17 cellular contexts compared by ENCODE assay signal in the genomic region with DNA sequence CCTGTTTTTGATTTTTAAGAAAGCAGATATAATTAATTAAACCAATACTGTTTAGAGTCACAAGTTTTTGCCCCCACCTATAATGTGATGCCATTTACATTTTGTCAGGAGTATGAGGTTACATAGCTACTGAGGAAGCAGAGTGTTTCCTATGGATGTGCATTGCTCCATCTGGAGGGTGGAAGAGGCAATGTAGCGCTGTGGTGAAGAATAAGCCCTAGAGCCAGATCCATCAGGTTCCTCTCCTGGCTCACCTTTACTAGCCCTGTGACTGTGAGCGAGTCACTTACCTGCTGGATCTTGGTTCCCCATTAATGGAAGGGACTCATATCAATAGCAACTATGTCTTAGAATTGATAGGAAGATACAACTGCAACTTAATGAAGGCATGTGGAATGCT.
A peak's percentile ranks its signal among the peaks of the same experiment; 100 is the strongest.
DNase-seq lines count a peak whose midpoint lies in the region; ATAC-seq, FAIRE-seq and TF ChIP-seq lines count a peak whose summit lies in the region.
"Had no signal": no experiment of that assay in that cellular context is flagged by ENCODE, and none has a peak within 500 bp of the region (broad histone marks: within the 10 kb centered on the region; RNA-seq: fewer than 3 reads in every experiment).

No MANE protein-coding gene starts in this region.

- H3K23ac ChIP-seq in mesendoderm (ENCODE audit: low read length), result no peak overlapping the region

- H3K9me3 ChIP-seq in lower lobe of right lung, result no peaks in the 10 kb centered on the region
- H3K9me3 ChIP-seq: A549, BE2C, Caco-2, HAP-1 had no signal

- H3K9me2 ChIP-seq in GM23338 (ENCODE audit: insufficient read depth), result peaks cover 22% of the 10 kb centered on the region; the same call in 1 of the 2 replicates

- peaks cover 6% of the 10 kb centered on the region; the same call in 2 of the 3 replicates for H3K9me3 Mint-ChIP-seq in GM23338
- H3K9me3 Mint-ChIP-seq: CD8-positive, alpha-beta T cell had no signal

- no peak overlapping the region for H4K5ac ChIP-seq in mesendoderm (ENCODE audit: low read length)

- no peaks in the 10 kb centered on the region for H3F3A ChIP-seq in GM23338 (replicated peaks; ENCODE audit: low read depth)

- H4K8ac ChIP-seq in mesendoderm (ENCODE audit: low read depth, low read length), result no peak overlapping the region

- H3K9ac ChIP-seq in mesendoderm (ENCODE audit: low read length), result no peak overlapping the region

- H3K4me3 ChIP-seq in GM23338, result no peak overlapping the region
- H3K4me3 ChIP-seq in bronchial epithelial cell (ENCODE audit: low read depth, low read length), result no peak overlapping the region
- H3K4me3 ChIP-seq in mesendoderm (ENCODE audit: low read length), result no peak overlapping the region
- H3K4me3 ChIP-seq in lower lobe of right lung, result no peak overlapping the region
- H3K4me3 ChIP-seq: A549, GM12878, HAP-1 had no signal

- H2BK5ac ChIP-seq in mesendoderm (ENCODE audit: low read length), result no peak overlapping the region

- no peaks in the 10 kb centered on the region for H3K36me3 ChIP-seq in GM23338 (ENCODE audit: insufficient read depth)
- no peaks in the 10 kb centered on the region for H3K36me3 ChIP-seq in bronchial epithelial cell (ENCODE audit: control insufficient read depth, insufficient read depth, low read length)
- H3K36me3 ChIP-seq in mesendoderm (ENCODE audit: control insufficient read depth, insufficient read depth, low read length), result no peaks in the 10 kb centered on the region
- H3K36me3 ChIP-seq in lower lobe of right lung, result no peaks in the 10 kb centered on the region
- H3K36me3 ChIP-seq: BE2C, HAP-1 had no signal

- H2BK120ac ChIP-seq in mesendoderm (ENCODE audit: low read depth, low read length), result no peak overlapping the region

- no CpG with 5 or more reads among the region's 2 CpGs for WGBS in mesendoderm (ENCODE audit: extremely low coverage, insufficient coverage, low lambda C conversion rate)

- no peak overlapping the region for H3K18ac ChIP-seq in mesendoderm (ENCODE audit: low read length)

- H3K4me2 ChIP-seq in GM23338 (no peak overlapping the region), mesendoderm (ENCODE audit: low read length) (no peak overlapping the region)
- H3K4me2 ChIP-seq: A549 had no signal

- H3K79me2 ChIP-seq in GM23338 (replicated peaks; ENCODE audit: insufficient read depth) (no peaks in the 10 kb centered on the region), mesendoderm (ENCODE audit: control insufficient read depth, insufficient read depth, low read length) (no peaks in the 10 kb centered on the region)

- no peaks in the 10 kb centered on the region for H3K79me1 ChIP-seq in mesendoderm (ENCODE audit: low read length)

- DNase-seq in GM23338 (ENCODE audit: low spot score), result peak; percentile 13
- DNase-seq in bronchial epithelial cell (ENCODE audit: low read depth), result peak; percentile 1
- DNase-seq in mesendoderm, result peak; percentile 13
- no peak for DNase-seq in lower lobe of right lung
- DNase-seq in 8988T, result no peak
- DNase-seq: BE2C; Caco-2; CD8-positive, alpha-beta T cell; HFFc6 had no signal

- no peaks in the 10 kb centered on the region for H3K27me3 Mint-ChIP-seq in GM23338 (ENCODE audit: insufficient read depth, low read depth, poor library complexity)

- TF ChIP-seq CTCF in C4-2B (conservative IDR thresholded peaks at IDR 0.05) (peak; percentile 33), GM23338 (conservative IDR thresholded peaks at IDR 0.05; ENCODE audit: low read depth in 2 of 2) (peak; percentile 17 to 48; a peak in 3 of 4 replicates), bronchial epithelial cell (IDR thresholded peaks at IDR 0.05; ENCODE audit: insufficient read depth, low read length, severe bottlenecking) (no peak), lower lobe of right lung (IDR thresholded peaks at IDR 0.05) (no peak)

- no peaks in the 10 kb centered on the region for H3K36me3 Mint-ChIP-seq in GM23338 (ENCODE audit: low read depth)
- H3K36me3 Mint-ChIP-seq: CD14-positive monocyte; CD8-positive, alpha-beta T cell had no signal

- intact Hi-C loops in lower lobe of right lung (cut with DNase I), result no loop called here

- H3K27me3 ChIP-seq in GM23338 (ENCODE audit: insufficient read depth) (no peaks in the 10 kb centered on the region), bronchial epithelial cell (ENCODE audit: control insufficient read depth, insufficient read depth, low read length) (no peaks in the 10 kb centered on the region), mesendoderm (ENCODE audit: insufficient read depth, low read length, poor library complexity) (no peaks in the 10 kb centered on the region), lower lobe of right lung (ENCODE audit: low read depth) (no peaks in the 10 kb centered on the region)
- H3K27me3 ChIP-seq: BE2C had no signal

- no peak for FAIRE-seq in bronchial epithelial cell (lab: Jason Lieb, UNC)
- FAIRE-seq: A549, GM12878, GM18507, H1 had no signal

- H2BK15ac ChIP-seq in mesendoderm (replicated peaks; ENCODE audit: low read depth), result no peak overlapping the region

- H3K4me1 Mint-ChIP-seq in GM23338, result no peaks in the 10 kb centered on the region
- H3K4me1 Mint-ChIP-seq: CD14-positive monocyte had no signal

- no peak overlapping the region for H3K56ac ChIP-seq in mesendoderm (ENCODE audit: low read length)

- H3K27ac ChIP-seq in C4-2B (no peak overlapping the region), GM23338 (ENCODE audit: low read depth) (no peak overlapping the region), mesendoderm (ENCODE audit: low read depth, low read length) (no peak overlapping the region), lower lobe of right lung (no peak overlapping the region)
- H3K27ac ChIP-seq: A549 had no signal

- ATAC-seq in GM23338 (peak; percentile 32; the same call in 1 of the 3 replicates), lower lobe of right lung (no peak), GM21423 (IDR thresholded peaks at IDR 0.05; ENCODE audit: unreplicated experiment) (no peak)
- ATAC-seq: A549; CD8-positive, alpha-beta T cell; GM12878 had no signal

- H2AFZ ChIP-seq in GM23338, result no peak overlapping the region

- H3K4ac ChIP-seq in mesendoderm (ENCODE audit: low read depth, low read length), result no peak overlapping the region

- no peak overlapping the region for H3K27ac Mint-ChIP-seq in GM23338
- H3K27ac Mint-ChIP-seq: CD14-positive monocyte; CD8-positive, alpha-beta T cell; HFFc6 had no signal

- H3K4me1 ChIP-seq in GM23338 (ENCODE audit: insufficient read depth) (no peaks in the 10 kb centered on the region), mesendoderm (ENCODE audit: control insufficient read depth, low read depth, low read length) (no peaks in the 10 kb centered on the region), lower lobe of right lung (no peaks in the 10 kb centered on the region)
- H3K4me1 ChIP-seq: A549, Caco-2, HAP-1 had no signal

- H4K20me1 ChIP-seq in GM23338 (replicated peaks; ENCODE audit: insufficient read depth), result no peaks in the 10 kb centered on the region

- no peak overlapping the region for H3K4me3 Mint-ChIP-seq in GM23338
- H3K4me3 Mint-ChIP-seq: CD14-positive monocyte; CD8-positive, alpha-beta T cell; HFFc6 had no signal

- H2AK5ac ChIP-seq in mesendoderm (ENCODE audit: low read length), result no peak overlapping the region

TF ChIP-seq in GM23338, 12 proteins besides CTCF, POLR2A, EP300 and RAD21:
- no peak for TF ChIP-seq JUNB (IDR thresholded peaks at IDR 0.05; ENCODE audit: unreplicated experiment)
- TF ChIP-seq NANOG (IDR thresholded peaks at IDR 0.05; ENCODE audit: borderline replicate concordance), result no peak
- TF ChIP-seq, protein P1, sequence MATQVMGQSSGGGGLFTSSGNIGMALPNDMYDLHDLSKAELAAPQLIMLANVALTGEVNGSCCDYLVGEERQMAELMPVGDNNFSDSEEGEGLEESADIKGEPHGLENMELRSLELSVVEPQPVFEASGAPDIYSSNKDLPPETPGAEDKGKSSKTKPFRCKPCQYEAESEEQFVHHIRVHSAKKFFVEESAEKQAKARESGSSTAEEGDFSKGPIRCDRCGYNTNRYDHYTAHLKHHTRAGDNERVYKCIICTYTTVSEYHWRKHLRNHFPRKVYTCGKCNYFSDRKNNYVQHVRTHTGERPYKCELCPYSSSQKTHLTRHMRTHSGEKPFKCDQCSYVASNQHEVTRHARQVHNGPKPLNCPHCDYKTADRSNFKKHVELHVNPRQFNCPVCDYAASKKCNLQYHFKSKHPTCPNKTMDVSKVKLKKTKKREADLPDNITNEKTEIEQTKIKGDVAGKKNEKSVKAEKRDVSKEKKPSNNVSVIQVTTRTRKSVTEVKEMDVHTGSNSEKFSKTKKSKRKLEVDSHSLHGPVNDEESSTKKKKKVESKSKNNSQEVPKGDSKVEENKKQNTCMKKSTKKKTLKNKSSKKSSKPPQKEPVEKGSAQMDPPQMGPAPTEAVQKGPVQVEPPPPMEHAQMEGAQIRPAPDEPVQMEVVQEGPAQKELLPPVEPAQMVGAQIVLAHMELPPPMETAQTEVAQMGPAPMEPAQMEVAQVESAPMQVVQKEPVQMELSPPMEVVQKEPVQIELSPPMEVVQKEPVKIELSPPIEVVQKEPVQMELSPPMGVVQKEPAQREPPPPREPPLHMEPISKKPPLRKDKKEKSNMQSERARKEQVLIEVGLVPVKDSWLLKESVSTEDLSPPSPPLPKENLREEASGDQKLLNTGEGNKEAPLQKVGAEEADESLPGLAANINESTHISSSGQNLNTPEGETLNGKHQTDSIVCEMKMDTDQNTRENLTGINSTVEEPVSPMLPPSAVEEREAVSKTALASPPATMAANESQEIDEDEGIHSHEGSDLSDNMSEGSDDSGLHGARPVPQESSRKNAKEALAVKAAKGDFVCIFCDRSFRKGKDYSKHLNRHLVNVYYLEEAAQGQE (IDR thresholded peaks at IDR 0.05; ENCODE audit: unreplicated experiment), result no peak
- TF ChIP-seq STAT1 (IDR thresholded peaks at IDR 0.05; ENCODE audit: unreplicated experiment), result no peak
- no peak for TF ChIP-seq ZNF114 (CRISPR knock-in tag; IDR thresholded peaks at IDR 0.05)
- TF ChIP-seq POLR2AphosphoS5 (IDR thresholded peaks at IDR 0.05; ENCODE audit: low read depth), result no peak
- TF ChIP-seq EZH2 (IDR thresholded peaks at IDR 0.05; ENCODE audit: low read depth, unreplicated experiment), result no peak

Comparison
In these comparisons a context has a peak if more than half of its experiments do, and no peak if none do; other contexts are left out.
1. CTCF ChIP-seq: peak in C4-2B (single experiment) and GM23338 (2 of 2); none in bronchial epithelial cell (single experiment) and lower lobe of right lung (single experiment).
2. DNase-seq: peak in GM23338 (single experiment), bronchial epithelial cell (single experiment) and mesendoderm (single experiment); none in lower lobe of right lung (single experiment) and 8988T (single experiment).